In the genomic region with DNA sequence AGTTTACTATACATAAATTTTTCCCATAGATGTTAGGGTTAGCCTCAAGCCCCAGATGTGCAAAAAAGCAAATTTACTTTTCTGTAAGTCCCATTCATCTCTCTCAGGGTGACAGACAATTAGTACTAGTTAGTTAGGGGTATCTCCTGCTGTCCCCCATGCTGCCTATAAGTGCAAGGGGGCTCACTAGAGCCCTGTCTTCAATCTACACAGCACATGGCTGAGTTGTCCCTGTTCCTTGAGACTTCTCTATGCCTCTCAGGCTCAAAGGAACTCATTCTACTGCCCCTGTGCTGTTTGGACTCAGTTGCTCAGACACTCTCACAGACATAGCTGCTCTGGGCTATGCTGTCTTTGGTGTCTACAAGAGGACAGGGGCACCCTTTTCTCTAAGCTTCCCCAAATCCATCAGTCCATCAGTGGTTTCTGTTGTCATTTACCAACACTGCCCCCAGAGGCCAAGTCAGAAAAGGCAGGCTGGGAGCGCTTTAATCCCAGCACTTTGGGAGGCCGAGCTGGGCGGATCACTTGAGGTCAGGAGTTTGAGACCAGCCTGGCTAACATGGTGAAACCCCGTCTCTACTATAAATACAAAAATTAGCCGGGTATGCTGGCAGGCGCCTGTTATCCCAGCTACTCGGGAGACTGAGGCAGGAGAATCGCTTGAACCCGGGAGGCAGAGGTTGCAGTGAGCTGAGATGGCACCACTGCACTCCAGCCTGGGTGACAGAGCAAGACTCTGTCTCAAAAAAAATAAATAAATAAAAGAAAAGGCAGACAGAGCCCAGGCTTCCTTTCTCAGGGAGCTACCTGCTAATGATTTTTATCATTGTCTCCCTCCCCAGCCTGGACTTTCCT, we compare ENCODE assay signal across 8 cellular contexts.
DNase-seq lines count a peak whose midpoint lies in the region; ATAC-seq and TF ChIP-seq lines count a peak whose summit lies in the region.

No MANE protein-coding gene starts in this region.

- peak; percentile 39 for DNase-seq in CD1c-positive myeloid dendritic cell (ENCODE audit: extremely low spot score)
- DNase-seq in GM20000 (ENCODE audit: low spot score) = peak; percentile 53
- peak; percentile 71 for DNase-seq in NAMALWA (ENCODE audit: low spot score)
- DNase-seq in activated CD8-positive, alpha-beta memory T cell treated with anti-CD3 and anti-CD28 coated beads for 48 hours (ENCODE audit: low read depth in 2 of 3, low spot score in 2 of 3) = peak in 2 of 3 experiments; percentile 4 to 18
- DNase-seq in foreskin fibroblast = peak in 1 of 2 donors; percentile 45
- DNase-seq in retinal pigment epithelial cell (ENCODE audit: low read depth) = no peak
- no peak for DNase-seq in NCI-H345 (lab: John Stamatoyannopoulos, UW)

- TF ChIP-seq CTCF in GM20000 (IDR thresholded peaks at IDR 0.05; ENCODE audit: extremely low read depth, missing control alignments) (peak; percentile 63), foreskin fibroblast (IDR thresholded peaks at IDR 0.05; ENCODE audit: low read depth, low read length) (peak; percentile 56), retinal pigment epithelial cell (conservative IDR thresholded peaks at IDR 0.05; ENCODE audit: low read depth, low read length) (peak; percentile 60)

- ATAC-seq in HG03571 (IDR thresholded peaks at IDR 0.05; ENCODE audit: unreplicated experiment) = no peak

- no peak overlapping the region for H3K4me3 ChIP-seq in foreskin fibroblast (ENCODE audit: low read depth in 1 of 2, low read length in 2 of 2)
- H3K4me3 ChIP-seq in retinal pigment epithelial cell (ENCODE audit: low read length) = no peak overlapping the region

Comparison
In these comparisons a context has a peak if more than half of its experiments do, and no peak if none do; other contexts are left out.
1. DNase-seq: peak in CD1c-positive myeloid dendritic cell (single experiment), GM20000 (single experiment), NAMALWA (single experiment) and activated CD8-positive, alpha-beta memory T cell treated with anti-CD3 and anti-CD28 coated beads for 48 hours (2 of 3); none in retinal pigment epithelial cell (single experiment) and NCI-H345 (single experiment).
2. Peak in every context shown above with its lines, with median percentiles within 50 percentile points of each other: CTCF ChIP-seq.